Comparison of ENCODE assay signal across 2 cellular contexts in the genomic region with DNA sequence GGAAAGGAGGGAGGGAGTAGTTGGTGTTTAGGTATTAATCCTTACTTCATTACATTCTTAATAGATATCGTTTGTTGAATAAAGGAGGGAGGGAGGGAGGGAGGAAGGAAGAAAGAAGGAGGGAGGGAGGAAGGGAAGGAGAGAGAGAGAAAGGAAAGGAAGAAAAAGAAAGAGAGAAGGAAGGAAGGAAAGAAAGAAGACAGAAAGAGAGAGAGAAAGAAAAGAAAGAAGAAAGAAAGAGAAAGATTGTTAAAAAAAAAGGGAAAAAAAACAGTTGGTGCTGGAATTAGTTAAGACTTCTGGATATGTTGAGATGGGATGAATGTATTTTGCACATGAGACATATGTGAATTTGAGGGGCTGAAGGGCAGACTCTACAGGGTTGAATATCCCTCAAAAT.
TF ChIP-seq lines count a peak whose summit lies in the region.

No MANE protein-coding gene starts in this region.

TF ChIP-seq in HEK293, 187 proteins besides CTCF, POLR2A, EP300 and RAD21 (continued from another document):
- TF ChIP-seq GFI1B (tag by site-specific recombination; IDR thresholded peaks at IDR 0.05) (no peak), MEIS1 (CRISPR knock-in tag; IDR thresholded peaks at IDR 0.05; ENCODE audit: borderline replicate concordance) (no peak), ZNF366 (tag by site-specific recombination; conservative IDR thresholded peaks at IDR 0.05) (peak; percentile 56; the same call in 1 of the 2 replicates)

TF ChIP-seq in K562, 482 proteins besides CTCF, POLR2A, EP300 and RAD21:
- TF ChIP-seq ZNF512 (tag; IDR thresholded peaks at IDR 0.05) (peak; percentile 90), ZNF408 (CRISPR knock-in tag; IDR thresholded peaks at IDR 0.05; ENCODE audit: low read depth) (no peak)
